Comparison of ENCODE assay signal across 8 cellular contexts in genomic region chr6:29649701-29650673, GRCh38. TPM values are rescaled to one million over a fixed set of nuclear protein-coding genes. Genes with fewer than 3 reads are reported as not detected.
DNase-seq lines count a peak whose midpoint lies in the region; ATAC-seq, FAIRE-seq and TF ChIP-seq lines count a peak whose summit lies in the region.

No MANE protein-coding gene starts in this region.

- TF ChIP-seq RAD21 in HepG2 (CRISPR knock-in tag; IDR thresholded peaks at IDR 0.05) = no peak

- peak overlapping the region; percentile 39 to 71 (median 43) for H3K4me3 ChIP-seq in HepG2 (replicated peaks in 1 of 3; ENCODE audit: insufficient read depth in 1 of 3, low read depth in 2 of 3, low read length in 3 of 3)

- peaks cover 13% of the 10 kb centered on the region for H3K4me1 Mint-ChIP-seq in activated CD4-positive, alpha-beta T cell treated with anti-CD3 and anti-CD28 coated beads, Interleukin-2, amount 10 ng/mL, durations not matched to agents 7 days and 5 days
- no peaks in the 10 kb centered on the region for H3K4me1 Mint-ChIP-seq in dendritic cell treated with granulocyte-macrophage colony-stimulating factor and Interleukin-4, amounts not matched to agents 40 ng/mL and 50 ng/mL, for 4 days (ENCODE audit: low read depth)

- no peaks in the 10 kb centered on the region for H3K36me3 Mint-ChIP-seq in activated CD4-positive, alpha-beta T cell treated with anti-CD3 and anti-CD28 coated beads, Interleukin-2, amount 10 ng/mL, durations not matched to agents 7 days and 5 days (ENCODE audit: low read depth)
- no peaks in the 10 kb centered on the region for H3K36me3 Mint-ChIP-seq in dendritic cell treated with granulocyte-macrophage colony-stimulating factor and Interleukin-4, amounts not matched to agents 40 ng/mL and 50 ng/mL, for 4 days (ENCODE audit: low read depth)

- WGBS in HepG2 (ENCODE audit: low lambda C conversion rate) = 19% methylated on average over 33 of the region's 33 CpGs

- H2AFZ ChIP-seq in HepG2 (ENCODE audit: low read length) = peak overlapping the region; percentile 85

- in situ Hi-C loops in HepG2 (cut with HindIII; ENCODE audit: extremely low pct_ligation_motif_present, low pct_unique_long_range_greater_than_20kb) = no loop called here

- no peaks in the 10 kb centered on the region for H3K9me3 Mint-ChIP-seq in activated CD4-positive, alpha-beta T cell treated with anti-CD3 and anti-CD28 coated beads, Interleukin-2, amount 10 ng/mL, durations not matched to agents 7 days and 5 days
- no peaks in the 10 kb centered on the region for H3K9me3 Mint-ChIP-seq in dendritic cell treated with granulocyte-macrophage colony-stimulating factor and Interleukin-4, amounts not matched to agents 40 ng/mL and 50 ng/mL, for 4 days

- no TSS peak for BruUV-seq in HepG2 (replicated peaks; lab: Mats Ljungman, UMichigan)

- no peak for TF ChIP-seq EP300 in HepG2 (IDR thresholded peaks at IDR 0.05; ENCODE audit: low read depth in 2 of 2, low read length in 2 of 2)
- TF ChIP-seq EP300 in HepG2 (CRISPR knock-in tag; IDR thresholded peaks at IDR 0.05; ENCODE audit: borderline replicate concordance) = no peak

- H3K4me1 ChIP-seq in HepG2 (ENCODE audit: insufficient read depth, low read length) = peaks cover 6% of the 10 kb centered on the region; the same call in 1 of the 2 replicates

- FAIRE-seq in HepG2 (lab: Jason Lieb, UNC) = peak; percentile 94

- H3K9me3 ChIP-seq in HepG2 (ENCODE audit: low read length) = no peaks in the 10 kb centered on the region

- peak overlapping the region; percentile 95 for H3K4me2 ChIP-seq in HepG2 (ENCODE audit: low read depth, low read length)

- POLR2A ChIA-PET in activated CD4-positive, alpha-beta T cell treated with anti-CD3 and anti-CD28 coated beads, Interleukin-2, amount 10 ng/mL, durations not matched to agents 7 days and 5 days (lab: Charles Lee) = interaction anchor here (0.7 kb wide), 2 partner anchors 8 to 1161 kb away, joined by 3 to 4 read pairs; no protein-coding TSS in a partner anchor
- POLR2A ChIA-PET in HepG2 (lab: Yijun Ruan, JAX) = interaction anchor here (1.2 kb wide), 1 partner anchor 90 kb away, joined by 5 read pairs; the partner anchor contains the start of gene UBD

- peak overlapping the region; percentile 50 for H3K9ac ChIP-seq in HepG2 (ENCODE audit: insufficient read depth, low read depth, low read length)

- peak overlapping the region; percentile 84 for H3K4me3 Mint-ChIP-seq in activated CD4-positive, alpha-beta T cell treated with anti-CD3 and anti-CD28 coated beads, Interleukin-2, amount 10 ng/mL, durations not matched to agents 7 days and 5 days
- H3K4me3 Mint-ChIP-seq in dendritic cell treated with granulocyte-macrophage colony-stimulating factor and Interleukin-4, amounts not matched to agents 40 ng/mL and 50 ng/mL, for 4 days = peak overlapping the region; percentile 95

- H3K27me3 Mint-ChIP-seq in activated CD4-positive, alpha-beta T cell treated with anti-CD3 and anti-CD28 coated beads, Interleukin-2, amount 10 ng/mL, durations not matched to agents 7 days and 5 days = peaks cover 6% of the 10 kb centered on the region
- H3K27me3 Mint-ChIP-seq in dendritic cell treated with granulocyte-macrophage colony-stimulating factor and Interleukin-4, amounts not matched to agents 40 ng/mL and 50 ng/mL, for 4 days = peaks cover 8% of the 10 kb centered on the region

- CTCF ChIA-PET in activated CD4-positive, alpha-beta T cell treated with anti-CD3 and anti-CD28 coated beads, Interleukin-2, amount 10 ng/mL, durations not matched to agents 7 days and 5 days (lab: Charles Lee) = interaction anchor here (0.8 to 3.2 kb wide), 22 partner anchors 9 to 410 kb away, joined by 3 to 35 read pairs (median 6); partner anchors contain the start of genes GABBR1 and ZFP57
- CTCF ChIA-PET in HepG2 (lab: Yijun Ruan, JAX; ENCODE audit: low intra/inter-chr PET ratio, low total read pairs) = no interaction called here

- peak; percentile 34 to 65; a peak in 1 of 4 replicates for TF ChIP-seq POLR2A in HepG2 (IDR thresholded peaks at IDR 0.05; ENCODE audit: insufficient read depth in 1 of 2, low read depth in 2 of 2, low read length in 2 of 2)

- H3K27ac Mint-ChIP-seq in activated CD4-positive, alpha-beta T cell treated with anti-CD3 and anti-CD28 coated beads, Interleukin-2, amount 10 ng/mL, durations not matched to agents 7 days and 5 days = peak overlapping the region; percentile 99
- H3K27ac Mint-ChIP-seq in dendritic cell treated with granulocyte-macrophage colony-stimulating factor and Interleukin-4, amounts not matched to agents 40 ng/mL and 50 ng/mL, for 4 days = peak overlapping the region; percentile 100

- H3K27ac ChIP-seq in HepG2 (ENCODE audit: extremely low read length, insufficient read depth, low read length) = no peak overlapping the region

- DNase-seq in C1 segment of cervical spinal cord (lab: John Stamatoyannopoulos, UW) (peak; percentile 38 to 99 (median 93)), NCI-H526 (lab: John Stamatoyannopoulos, UW) (peak; percentile 94 to 98), HepG2 (ENCODE audit: low spot score) (peak; percentile 96)
- peak; percentile 100 for DNase-seq in activated CD4-positive, alpha-beta T cell treated with anti-CD3 and anti-CD28 coated beads, Interleukin-2, amount 10 ng/mL, durations not matched to agents 7 days and 5 days
- DNase-seq in stimulated activated CD4-positive, alpha-beta T cell treated with anti-CD3 and anti-CD28 coated beads, Interleukin-4, amount 100 ng/mL, for 1 hour = peak; percentile 97

- no peaks in the 10 kb centered on the region; a peak in 1 of 5 replicates for H3K27me3 ChIP-seq in HepG2 (ENCODE audit: control insufficient read depth in 1 of 2, insufficient read depth in 2 of 2, low read length in 2 of 2)

- intact Hi-C loops in dendritic cell treated with granulocyte-macrophage colony-stimulating factor and Interleukin-4, amounts not matched to agents 40 ng/mL and 50 ng/mL, for 4 days (cut with micrococcal nuclease) = loop anchor here (2.0 kb wide), 3 partner anchors 17 to 103 kb away; partner anchors contain the start of gene GABBR1
- intact Hi-C loops in HepG2 (cut with micrococcal nuclease; ENCODE audit: unreplicated experiment) = loop anchor here (2.0 to 5.0 kb wide), 3 partner anchors 37 to 187 kb away; no protein-coding TSS in a partner anchor

- no peaks in the 10 kb centered on the region for H4K20me1 ChIP-seq in HepG2 (ENCODE audit: insufficient read depth, low read length)

- TF ChIP-seq CTCF in HepG2 (CRISPR knock-in tag; IDR thresholded peaks at IDR 0.05) = peak; percentile 94

- peak; percentile 94 for ATAC-seq in GM19324 (IDR thresholded peaks at IDR 0.05; ENCODE audit: low FRiP score, unreplicated experiment)
- peak; percentile 82 for ATAC-seq in HG03469 (IDR thresholded peaks at IDR 0.05; ENCODE audit: unreplicated experiment)
- peak; percentile 96 for ATAC-seq in HepG2

- H3K36me3 ChIP-seq in HepG2 (replicated peaks in 1 of 2; ENCODE audit: control insufficient read depth in 1 of 2, insufficient read depth in 2 of 2, low read length in 2 of 2) = no peaks in the 10 kb centered on the region

- H3K79me2 ChIP-seq in HepG2 (ENCODE audit: insufficient read depth, low read length) = no peaks in the 10 kb centered on the region

RNA-seq across cellular contexts. Expression of gene MOG, which starts 6.9 kb away (rescaled TPM):
- not detected for total RNA-seq in activated CD4-positive, alpha-beta T cell treated with anti-CD3 and anti-CD28 coated beads, Interleukin-2, amount 10 ng/mL, durations not matched to agents 7 days and 5 days
- total RNA-seq in HepG2 (2016; rRNA removed; fragmentation: Illumina TruSeq; extraction: Trizol) = not detected in 2 replicates
- total RNA-seq in HepG2 (2016; cell fraction: cytosol; rRNA removed; fragmentation: Illumina TruSeq; extraction: Trizol; ENCODE audit: low read depth) = not detected in 2 replicates
- total RNA-seq in HepG2 (2016; cell fraction: insoluble cytoplasmic fraction; rRNA removed; fragmentation: Illumina TruSeq; extraction: Trizol) = not detected in 2 replicates
- total RNA-seq in HepG2 (2016; cell fraction: membrane; rRNA removed; fragmentation: Illumina TruSeq; extraction: Trizol) = not detected in 2 replicates
- total RNA-seq in HepG2 (2016; cell fraction: nucleus; rRNA removed; fragmentation: Illumina TruSeq; extraction: Trizol) = not detected in 2 replicates
- not detected in 2 replicates for polyA plus RNA-seq in HepG2 (2011; rRNA removed)
- polyA plus RNA-seq in HepG2 (2011; cell fraction: cytosol; rRNA removed) = not detected in 2 replicates
- polyA plus RNA-seq in HepG2 (2011; cell fraction: nucleus; rRNA removed) = not detected in 2 replicates
- not detected in 2 replicates for polyA plus RNA-seq in HepG2 (2012)
- not detected in 2 replicates for polyA plus RNA-seq in HepG2 (2016; cell fraction: cytosol; fragmentation: Illumina TruSeq; extraction: Trizol; ENCODE audit: low read depth)
- polyA plus RNA-seq in HepG2 (2016; cell fraction: insoluble cytoplasmic fraction; fragmentation: Illumina TruSeq; extraction: Trizol; ENCODE audit: low read depth) = not detected in 2 replicates
- polyA plus RNA-seq in HepG2 (2016; cell fraction: membrane; fragmentation: Illumina TruSeq; extraction: Trizol; ENCODE audit: low read depth) = not detected in 2 replicates
- polyA plus RNA-seq in HepG2 (2016; cell fraction: nucleus; fragmentation: Illumina TruSeq; extraction: Trizol; ENCODE audit: insufficient read depth, low read depth) = not detected in 2 replicates
- polyA minus RNA-seq in HepG2 (2011; rRNA and poly(A)+ RNA removed; ENCODE audit: low replicate concordance) = not detected in 2 replicates
- not detected in 2 replicates for polyA minus RNA-seq in HepG2 (2011; cell fraction: cytosol; rRNA and poly(A)+ RNA removed)
- polyA minus RNA-seq in HepG2 (2011; cell fraction: nucleus; rRNA and poly(A)+ RNA removed) = not detected in 2 replicates

RNA-seq across cellular contexts. Expression of gene GABBR1, which starts 17.0 kb away (rescaled TPM):
- 10 to 100 TPM; 48.5 to 50.5 TPM for total RNA-seq in activated CD4-positive, alpha-beta T cell treated with anti-CD3 and anti-CD28 coated beads, Interleukin-2, amount 10 ng/mL, durations not matched to agents 7 days and 5 days
- total RNA-seq in HepG2 (2016; rRNA removed; fragmentation: Illumina TruSeq; extraction: Trizol) = 0.07 TPM in 1 of 2 replicates, not detected in the other
- total RNA-seq in HepG2 (2016; cell fraction: cytosol; rRNA removed; fragmentation: Illumina TruSeq; extraction: Trizol; ENCODE audit: low read depth) = not detected in 2 replicates
- total RNA-seq in HepG2 (2016; cell fraction: insoluble cytoplasmic fraction; rRNA removed; fragmentation: Illumina TruSeq; extraction: Trizol) = not detected in 2 replicates
- not detected in 2 replicates for total RNA-seq in HepG2 (2016; cell fraction: membrane; rRNA removed; fragmentation: Illumina TruSeq; extraction: Trizol)
- total RNA-seq in HepG2 (2016; cell fraction: nucleus; rRNA removed; fragmentation: Illumina TruSeq; extraction: Trizol) = 0.16 TPM in 1 of 2 replicates, not detected in the other
- 0.37 and 0.38 TPM in 2 replicates for polyA plus RNA-seq in HepG2 (2011; rRNA removed)
- polyA plus RNA-seq in HepG2 (2011; cell fraction: cytosol; rRNA removed) = 0.15 and 0.18 TPM in 2 replicates
- polyA plus RNA-seq in HepG2 (2011; cell fraction: nucleus; rRNA removed) = 3.0 and 3.5 TPM in 2 replicates
- 0.39 and 0.40 TPM in 2 replicates for polyA plus RNA-seq in HepG2 (2012)
- polyA plus RNA-seq in HepG2 (2016; cell fraction: cytosol; fragmentation: Illumina TruSeq; extraction: Trizol; ENCODE audit: low read depth) = not detected in 2 replicates
- not detected in 2 replicates for polyA plus RNA-seq in HepG2 (2016; cell fraction: insoluble cytoplasmic fraction; fragmentation: Illumina TruSeq; extraction: Trizol; ENCODE audit: low read depth)
- not detected in 2 replicates for polyA plus RNA-seq in HepG2 (2016; cell fraction: membrane; fragmentation: Illumina TruSeq; extraction: Trizol; ENCODE audit: low read depth)
- polyA plus RNA-seq in HepG2 (2016; cell fraction: nucleus; fragmentation: Illumina TruSeq; extraction: Trizol; ENCODE audit: insufficient read depth, low read depth) = 0.83 and 1.1 TPM in 2 replicates
- 0.72 and 11.2 TPM in 2 replicates for polyA minus RNA-seq in HepG2 (2011; rRNA and poly(A)+ RNA removed; ENCODE audit: low replicate concordance)
- not detected in 2 replicates for polyA minus RNA-seq in HepG2 (2011; cell fraction: cytosol; rRNA and poly(A)+ RNA removed)
- 0.77 and 0.99 TPM in 2 replicates for polyA minus RNA-seq in HepG2 (2011; cell fraction: nucleus; rRNA and poly(A)+ RNA removed)

RNA-seq across cellular contexts. Expression of gene ZFP57, which starts 31.0 kb away (rescaled TPM):
- not detected for total RNA-seq in activated CD4-positive, alpha-beta T cell treated with anti-CD3 and anti-CD28 coated beads, Interleukin-2, amount 10 ng/mL, durations not matched to agents 7 days and 5 days
- total RNA-seq in HepG2 (2016; rRNA removed; fragmentation: Illumina TruSeq; extraction: Trizol) = not detected in 2 replicates
- not detected in 2 replicates for total RNA-seq in HepG2 (2016; cell fraction: cytosol; rRNA removed; fragmentation: Illumina TruSeq; extraction: Trizol; ENCODE audit: low read depth)
- not detected in 2 replicates for total RNA-seq in HepG2 (2016; cell fraction: insoluble cytoplasmic fraction; rRNA removed; fragmentation: Illumina TruSeq; extraction: Trizol)
- total RNA-seq in HepG2 (2016; cell fraction: membrane; rRNA removed; fragmentation: Illumina TruSeq; extraction: Trizol) = not detected in 2 replicates
- not detected in 2 replicates for total RNA-seq in HepG2 (2016; cell fraction: nucleus; rRNA removed; fragmentation: Illumina TruSeq; extraction: Trizol)
- polyA plus RNA-seq in HepG2 (2011; rRNA removed) = not detected in 2 replicates
- not detected in 2 replicates for polyA plus RNA-seq in HepG2 (2011; cell fraction: cytosol; rRNA removed)
- polyA plus RNA-seq in HepG2 (2011; cell fraction: nucleus; rRNA removed) = not detected in 2 replicates
- polyA plus RNA-seq in HepG2 (2012) = not detected in 2 replicates
- polyA plus RNA-seq in HepG2 (2016; cell fraction: cytosol; fragmentation: Illumina TruSeq; extraction: Trizol; ENCODE audit: low read depth) = not detected in 2 replicates
- polyA plus RNA-seq in HepG2 (2016; cell fraction: insoluble cytoplasmic fraction; fragmentation: Illumina TruSeq; extraction: Trizol; ENCODE audit: low read depth) = not detected in 2 replicates
- polyA plus RNA-seq in HepG2 (2016; cell fraction: membrane; fragmentation: Illumina TruSeq; extraction: Trizol; ENCODE audit: low read depth) = not detected in 2 replicates
- polyA plus RNA-seq in HepG2 (2016; cell fraction: nucleus; fragmentation: Illumina TruSeq; extraction: Trizol; ENCODE audit: insufficient read depth, low read depth) = not detected in 2 replicates
- not detected in 2 replicates for polyA minus RNA-seq in HepG2 (2011; rRNA and poly(A)+ RNA removed; ENCODE audit: low replicate concordance)
- polyA minus RNA-seq in HepG2 (2011; cell fraction: cytosol; rRNA and poly(A)+ RNA removed) = not detected in 2 replicates
- polyA minus RNA-seq in HepG2 (2011; cell fraction: nucleus; rRNA and poly(A)+ RNA removed) = not detected in 2 replicates

Comparison
In these comparisons a context has a peak if more than half of its experiments do, and no peak if none do; other contexts are left out.
1. RNA of gene GABBR1, which starts 17.0 kb away (total RNA-seq): 48.5 to 50.5 TPM in activated CD4-positive, alpha-beta T cell treated with anti-CD3 and anti-CD28 coated beads, Interleukin-2, amount 10 ng/mL, durations not matched to agents 7 days and 5 days; 0.07 to 0.16 TPM in HepG2; every median in the first group is over 10 times any median in the second.
2. Peak in every context shown above with its lines, with median percentiles within 50 percentile points of each other: DNase-seq and ATAC-seq.